Comparison of ENCODE assay signal across 15 cellular contexts in the genomic region with DNA sequence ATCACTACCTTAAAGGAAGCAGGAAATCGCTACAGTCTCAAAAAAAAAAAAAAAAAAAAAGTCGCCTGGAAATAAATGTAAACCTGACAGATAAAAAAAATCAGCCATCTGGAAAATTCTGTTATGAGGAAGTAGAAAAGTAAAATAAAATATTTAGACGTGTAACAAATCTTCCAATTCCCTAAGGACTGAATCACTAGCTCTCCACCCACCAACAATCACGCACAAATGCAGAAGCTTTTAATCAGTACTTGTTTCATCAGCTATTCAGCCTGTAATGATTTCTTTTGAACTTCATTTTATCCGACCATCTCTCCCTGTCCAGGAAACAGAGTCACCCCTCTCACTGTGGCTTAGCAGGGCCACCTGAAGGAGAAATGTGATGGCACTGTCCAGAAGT. TPM values are rescaled to one million over a fixed set of nuclear protein-coding genes. Genes with fewer than 3 reads are reported as not detected.
DNase-seq lines count a peak whose midpoint lies in the region; ATAC-seq and TF ChIP-seq lines count a peak whose summit lies in the region.
"Had no signal": no experiment of that assay in that cellular context is flagged by ENCODE, and none has a peak within 500 bp of the region (broad histone marks: within the 10 kb centered on the region; RNA-seq: fewer than 3 reads in every experiment).

No MANE protein-coding gene starts in this region.

- H3K4me3 ChIP-seq in GM23338 = no peak overlapping the region
- no peak overlapping the region for H3K4me3 ChIP-seq in naive thymus-derived CD4-positive, alpha-beta T cell (ENCODE audit: low read length)
- H3K4me3 ChIP-seq: coronary artery, esophagus squamous epithelium, sigmoid colon had no signal

- intact Hi-C loops in naive thymus-derived CD4-positive, alpha-beta T cell (cut with micrococcal nuclease) = loop anchor here in 1 of 2 donors (10.0 kb wide), 1 partner anchor 338 kb away; no protein-coding TSS in a partner anchor

- H3K4me3 Mint-ChIP-seq in GM23338 (no peak overlapping the region), nephron (no peak overlapping the region)
- peak overlapping the region in 1 of 10 donors; percentile 21 for H3K4me3 Mint-ChIP-seq in naive thymus-derived CD4-positive, alpha-beta T cell
- H3K4me3 Mint-ChIP-seq: CD4-positive, alpha-beta T cell had no signal

- H3K27ac Mint-ChIP-seq in GM23338 (0 out of 2 replicates have a peak overlapping the region, but pooled peaks have one; percentile 9), nephron (peak overlapping the region in 2 of 3 experiments; percentile 72 to 88)
- peak overlapping the region in 3 of 9 donors; percentile 9 to 57 (median 12) for H3K27ac Mint-ChIP-seq in naive thymus-derived CD4-positive, alpha-beta T cell
- H3K27ac Mint-ChIP-seq: CD4-positive, alpha-beta T cell had no signal

- CTCF ChIA-PET in naive thymus-derived CD4-positive, alpha-beta T cell (lab: Charles Lee) = interaction anchor here (1.8 kb wide), 1 partner anchor 14 kb away, joined by 8 read pairs; no protein-coding TSS in a partner anchor

- H3K36me3 Mint-ChIP-seq in GM23338 (ENCODE audit: low read depth) (no peaks in the 10 kb centered on the region), nephron (ENCODE audit: low read depth) (no peaks in the 10 kb centered on the region)
- peaks cover 0 to 23% (median 3%) of the 10 kb centered on the region in 5 donors for H3K36me3 Mint-ChIP-seq in naive thymus-derived CD4-positive, alpha-beta T cell

- H3K4me1 ChIP-seq in GM23338 (ENCODE audit: insufficient read depth) = peaks cover 7% of the 10 kb centered on the region; the same call in 1 of the 2 replicates
- no peaks in the 10 kb centered on the region for H3K4me1 ChIP-seq in naive thymus-derived CD4-positive, alpha-beta T cell (ENCODE audit: control insufficient read depth in 2 of 2, insufficient read depth in 2 of 2, low read length in 2 of 2)

- H3K36me3 ChIP-seq in GM23338 (ENCODE audit: insufficient read depth) = no peaks in the 10 kb centered on the region
- H3K36me3 ChIP-seq in naive thymus-derived CD4-positive, alpha-beta T cell (ENCODE audit: control insufficient read depth in 2 of 3, insufficient read depth in 3 of 3, low read length in 3 of 3) = peaks cover 0 to under 1% (median 0%) of the 10 kb centered on the region in 3 experiments
- H3K36me3 ChIP-seq: esophagus squamous epithelium, sigmoid colon had no signal

- no peak overlapping the region for H2AFZ ChIP-seq in GM23338

- H3K27me3 Mint-ChIP-seq in GM23338 (ENCODE audit: insufficient read depth, low read depth, poor library complexity) (no peaks in the 10 kb centered on the region), nephron (ENCODE audit: low read depth) (no peaks in the 10 kb centered on the region)
- H3K27me3 Mint-ChIP-seq in naive thymus-derived CD4-positive, alpha-beta T cell = no peaks in the 10 kb centered on the region
- H3K27me3 Mint-ChIP-seq: CD4-positive, alpha-beta T cell had no signal

- H3K9me2 ChIP-seq in GM23338 (ENCODE audit: insufficient read depth) = no peaks in the 10 kb centered on the region

- no peak overlapping the region for H3K4me2 ChIP-seq in GM23338

- H3K9me3 Mint-ChIP-seq in GM23338 = no peaks in the 10 kb centered on the region
- H3K9me3 Mint-ChIP-seq in nephron = no peaks in the 10 kb centered on the region
- no peaks in the 10 kb centered on the region for H3K9me3 Mint-ChIP-seq in naive thymus-derived CD4-positive, alpha-beta T cell
- H3K9me3 Mint-ChIP-seq: CD4-positive, alpha-beta T cell had no signal

- 0 out of 2 replicates have a peak, but pooled peaks cover 3% of the 10 kb centered on the region for H3K79me2 ChIP-seq in GM23338 (replicated peaks; ENCODE audit: insufficient read depth)

- TF ChIP-seq CTCF in AG09319 (IDR thresholded peaks at IDR 0.05; ENCODE audit: low read depth, low read length) (no peak), GM23338 (conservative IDR thresholded peaks at IDR 0.05; ENCODE audit: low read depth in 2 of 2) (no peak), nephron (IDR thresholded peaks at IDR 0.05; ENCODE audit: unreplicated experiment in 3 of 3) (no peak)

- ATAC-seq in GM23338 (no peak), GM21515 (IDR thresholded peaks at IDR 0.05; ENCODE audit: unreplicated experiment) (no peak), HG03095 (IDR thresholded peaks at IDR 0.05; ENCODE audit: unreplicated experiment) (no peak)
- no peak for ATAC-seq in naive thymus-derived CD4-positive, alpha-beta T cell

- peaks cover 9% of the 10 kb centered on the region for H3K4me1 Mint-ChIP-seq in GM23338
- peaks cover 42% of the 10 kb centered on the region for H3K4me1 Mint-ChIP-seq in nephron
- H3K4me1 Mint-ChIP-seq in naive thymus-derived CD4-positive, alpha-beta T cell = peaks cover 12 to 35% (median 30%) of the 10 kb centered on the region in 7 donors

- 0 out of 2 replicates have a peak, but pooled peaks cover 4% of the 10 kb centered on the region for H4K20me1 ChIP-seq in GM23338 (replicated peaks; ENCODE audit: insufficient read depth)

- no peaks in the 10 kb centered on the region for H3F3A ChIP-seq in GM23338 (replicated peaks; ENCODE audit: low read depth)

- H3K9me3 ChIP-seq in naive thymus-derived CD4-positive, alpha-beta T cell (ENCODE audit: control insufficient read depth in 2 of 3, low read length in 3 of 3) = no peaks in the 10 kb centered on the region
- H3K9me3 ChIP-seq: esophagus squamous epithelium, sigmoid colon had no signal

- POLR2A ChIA-PET in naive thymus-derived CD4-positive, alpha-beta T cell (lab: Charles Lee) = no interaction called here

- DNase-seq in AG09319 (ENCODE audit: extremely low read depth, low read depth) (peak; percentile 88), GM23338 (ENCODE audit: low spot score) (no peak), NCI-H2227 treated with DMSO at 0.1 percent for 48 hours (lab: John Stamatoyannopoulos, UW) (no peak)
- no peak for DNase-seq in naive thymus-derived CD4-positive, alpha-beta T cell
- DNase-seq: aorta; CD4-positive, alpha-beta T cell; esophagus squamous epithelium; NCI-H1694; OCI-M1; sigmoid colon had no signal

- H3K27ac ChIP-seq in GM23338 (ENCODE audit: low read depth) (no peak overlapping the region), cingulate gyrus (ENCODE audit: low read depth, low read length) (peak overlapping the region; percentile 26)
- no peak overlapping the region for H3K27ac ChIP-seq in naive thymus-derived CD4-positive, alpha-beta T cell (ENCODE audit: low read depth, low read length)
- H3K27ac ChIP-seq: coronary artery, sigmoid colon had no signal

- H3K27me3 ChIP-seq in GM23338 (ENCODE audit: insufficient read depth) = no peaks in the 10 kb centered on the region
- no peaks in the 10 kb centered on the region for H3K27me3 ChIP-seq in naive thymus-derived CD4-positive, alpha-beta T cell (ENCODE audit: control insufficient read depth in 2 of 2, insufficient read depth in 2 of 2, low read length in 2 of 2)
- H3K27me3 ChIP-seq: esophagus squamous epithelium, sigmoid colon had no signal

TF ChIP-seq in GM23338, 12 proteins besides CTCF, POLR2A, EP300 and RAD21:
- TF ChIP-seq, protein P1, sequence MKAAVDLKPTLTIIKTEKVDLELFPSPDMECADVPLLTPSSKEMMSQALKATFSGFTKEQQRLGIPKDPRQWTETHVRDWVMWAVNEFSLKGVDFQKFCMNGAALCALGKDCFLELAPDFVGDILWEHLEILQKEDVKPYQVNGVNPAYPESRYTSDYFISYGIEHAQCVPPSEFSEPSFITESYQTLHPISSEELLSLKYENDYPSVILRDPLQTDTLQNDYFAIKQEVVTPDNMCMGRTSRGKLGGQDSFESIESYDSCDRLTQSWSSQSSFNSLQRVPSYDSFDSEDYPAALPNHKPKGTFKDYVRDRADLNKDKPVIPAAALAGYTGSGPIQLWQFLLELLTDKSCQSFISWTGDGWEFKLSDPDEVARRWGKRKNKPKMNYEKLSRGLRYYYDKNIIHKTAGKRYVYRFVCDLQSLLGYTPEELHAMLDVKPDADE (IDR thresholded peaks at IDR 0.05) = no peak
- TF ChIP-seq JUNB (IDR thresholded peaks at IDR 0.05; ENCODE audit: unreplicated experiment) (no peak), ZNF114 (CRISPR knock-in tag; IDR thresholded peaks at IDR 0.05) (no peak), EZH2phosphoT487 (IDR thresholded peaks at IDR 0.05; ENCODE audit: unreplicated experiment) (no peak), CREB1 (CRISPR knock-in tag; IDR thresholded peaks at IDR 0.05; ENCODE audit: low read depth) (no peak)

RNA-seq across cellular contexts. Expression of a gene that starts 59.0 kb away (rescaled TPM):
- 13.6 and 20.2 TPM in 2 replicates for total RNA-seq in GM23338 (2014; rRNA removed; shearing (Covaris generic))
- 3.8 and 4.4 TPM in 2 replicates for polyA plus RNA-seq in GM23338 (2016; fragmentation: Nextera tagmentation; extraction: Ambion mirVana)
- total RNA-seq in naive thymus-derived CD4-positive, alpha-beta T cell = 10 to 100 TPM; 19.2 to 32.4 (median 29.6) TPM
- 1 to 10 TPM; 7.6 to 8.1 TPM for polyA plus RNA-seq in naive thymus-derived CD4-positive, alpha-beta T cell
